ENCODE assay signal across 8 cellular contexts in the genomic region with DNA sequence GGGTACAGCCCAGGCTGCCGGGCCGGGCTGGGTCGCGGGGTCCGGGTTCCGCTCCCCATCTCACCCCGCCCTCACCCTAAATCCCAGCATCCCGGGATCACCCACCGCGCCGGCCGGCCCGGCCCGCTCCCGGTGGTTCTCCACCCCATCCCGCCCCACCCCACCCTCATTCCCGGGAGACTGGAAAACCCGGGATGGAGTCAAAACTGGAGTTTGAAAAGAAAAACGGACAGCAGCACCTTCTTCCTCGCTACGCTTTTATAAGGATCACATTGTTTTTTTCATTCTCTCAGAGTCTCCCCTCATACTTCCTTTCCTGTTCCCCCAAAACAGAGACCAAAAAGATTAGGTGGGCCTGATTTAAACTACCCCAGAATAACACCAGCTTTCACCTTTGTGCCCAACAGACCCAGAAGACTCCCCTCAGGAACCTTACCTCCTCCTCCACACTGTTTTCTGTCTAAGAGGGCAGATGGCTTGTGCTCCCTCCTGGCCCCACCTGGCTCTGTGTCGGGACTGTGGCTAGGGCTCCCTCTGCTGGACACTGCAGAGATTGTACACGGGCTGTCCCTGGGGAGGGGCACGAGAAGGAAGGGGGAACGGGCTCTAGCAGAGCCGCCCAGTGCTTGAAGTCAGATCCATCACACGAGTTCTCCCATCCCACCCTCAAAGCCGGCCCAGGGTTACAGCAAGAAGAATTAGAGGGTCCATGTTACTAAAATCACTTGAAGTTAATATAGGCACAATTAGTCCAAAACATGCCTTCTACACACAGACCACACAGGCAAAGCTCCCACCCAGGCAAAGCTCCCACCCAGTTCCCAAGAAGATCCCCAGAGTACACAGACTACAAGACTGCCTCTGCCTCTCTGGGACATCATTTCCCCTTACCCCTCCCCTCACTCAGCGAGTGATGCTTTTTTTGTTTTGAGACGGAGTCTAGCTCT. TPM values are rescaled to one million over a fixed set of nuclear protein-coding genes. Genes with fewer than 3 reads are reported as not detected.
DNase-seq lines count a peak whose midpoint lies in the region; ATAC-seq and TF ChIP-seq lines count a peak whose summit lies in the region.

No MANE protein-coding gene starts in this region.

- no peak overlapping the region for H3K14ac ChIP-seq in trophoblast cell (ENCODE audit: low read length)

- ATAC-seq in HG02588 (IDR thresholded peaks at IDR 0.05; ENCODE audit: unreplicated experiment) (peak; percentile 53), SK-N-SH treated with all-trans-retinoic acid at 6 μM for 48 hours (peak; percentile 80)
- peak; percentile 74 for ATAC-seq in activated naive CD8-positive, alpha-beta T cell treated with anti-CD3 and anti-CD28 coated beads, Interleukin-2, amount 10 ng/mL, durations not matched to agents 7 days and 5 days (ENCODE audit: low read depth)

- H3K36me3 ChIP-seq in cardiac muscle cell (no peaks in the 10 kb centered on the region), trophoblast cell (ENCODE audit: control insufficient read depth in 1 of 2, insufficient read depth in 2 of 2, low read length in 2 of 2) (no peaks in the 10 kb centered on the region), transverse colon (no peaks in the 10 kb centered on the region)

- peaks cover 8% of the 10 kb centered on the region for H3K79me1 ChIP-seq in trophoblast cell (ENCODE audit: low read length)

- H3K4me2 ChIP-seq in trophoblast cell (ENCODE audit: low read length): peak overlapping the region; percentile 81

- peaks cover 7% of the 10 kb centered on the region for H3K27me3 ChIP-seq in cardiac muscle cell
- H3K27me3 ChIP-seq in trophoblast cell (ENCODE audit: insufficient read depth, low read length): no peaks in the 10 kb centered on the region
- peaks cover 28% of the 10 kb centered on the region for H3K27me3 ChIP-seq in transverse colon

- no peak overlapping the region for H3K4ac ChIP-seq in trophoblast cell (ENCODE audit: low read depth, low read length)

- H2BK120ac ChIP-seq in trophoblast cell (ENCODE audit: insufficient read depth, low read length, poor library complexity): no peak overlapping the region

- no peak for TF ChIP-seq EP300 in transverse colon (IDR thresholded peaks at IDR 0.05; ENCODE audit: low read depth)

- peak; percentile 94 for TF ChIP-seq CTCF in GM12872 (IDR thresholded peaks at IDR 0.05; ENCODE audit: insufficient read depth, low read depth, low read length)
- peak; percentile 97 for TF ChIP-seq CTCF in cardiac muscle cell (IDR thresholded peaks at IDR 0.05; ENCODE audit: low read depth, low read length)
- peak; percentile 94 to 98 (median 96) for TF ChIP-seq CTCF in transverse colon (IDR thresholded peaks at IDR 0.05)

- peak overlapping the region; percentile 27 for H3K27ac Mint-ChIP-seq in activated naive CD8-positive, alpha-beta T cell treated with anti-CD3 and anti-CD28 coated beads, Interleukin-2, amount 10 ng/mL, durations not matched to agents 7 days and 5 days

- peaks cover 11% of the 10 kb centered on the region for H3K27me3 Mint-ChIP-seq in activated naive CD8-positive, alpha-beta T cell treated with anti-CD3 and anti-CD28 coated beads, Interleukin-2, amount 10 ng/mL, durations not matched to agents 7 days and 5 days

- H3K27ac ChIP-seq in cardiac muscle cell (peak overlapping the region; percentile 27), trophoblast cell (ENCODE audit: low read depth, low read length) (no peak overlapping the region), transverse colon (peak overlapping the region; percentile 84 to 88 (median 88))

- peak overlapping the region; percentile 57 for H4K91ac ChIP-seq in trophoblast cell (ENCODE audit: low read depth, low read length)

- DNase-seq in NCI-H1048 (lab: John Stamatoyannopoulos, UW) (peak; percentile 62), cardiac muscle cell (ENCODE audit: low read depth in 1 of 2, low spot score in 1 of 2) (peak; percentile 89 to 91), trophoblast cell (peak; percentile 86 to 94), transverse colon (peak; percentile 91)
- peak; percentile 87 for DNase-seq in activated naive CD8-positive, alpha-beta T cell treated with anti-CD3 and anti-CD28 coated beads, Interleukin-2, amount 10 ng/mL, durations not matched to agents 7 days and 5 days

- no CpG with 5 or more reads among the region's 30 CpGs for WGBS in trophoblast cell (ENCODE audit: extremely low coverage, insufficient coverage, insufficient read length)
- 0 to 6% methylated on average over 4 to 30 of the region's 30 CpGs for WGBS in transverse colon (ENCODE audit: low coverage in 1 of 2), 2 donors

- H3K23ac ChIP-seq in trophoblast cell (ENCODE audit: low read length): no peak overlapping the region

- no peaks in the 10 kb centered on the region for H3K79me2 ChIP-seq in trophoblast cell (ENCODE audit: control insufficient read depth, insufficient read depth, low read length, poor library complexity)

- H3K9me3 Mint-ChIP-seq in activated naive CD8-positive, alpha-beta T cell treated with anti-CD3 and anti-CD28 coated beads, Interleukin-2, amount 10 ng/mL, durations not matched to agents 7 days and 5 days: no peaks in the 10 kb centered on the region

- H4K8ac ChIP-seq in trophoblast cell (ENCODE audit: low read depth, low read length): no peak overlapping the region

- H2BK12ac ChIP-seq in trophoblast cell (ENCODE audit: low read length): no peak overlapping the region

- in situ Hi-C loops in transverse colon (cut with MboI; ENCODE audit: low pct_ligation_motif_present in 1 of 4, low pct_unique_long_range_greater_than_20kb in 1 of 4, low sequenced_read_pairs in 3 of 4): no loop called here

- H3K9me3 ChIP-seq in cardiac muscle cell (ENCODE audit: low read depth) (no peaks in the 10 kb centered on the region), trophoblast cell (ENCODE audit: insufficient read depth, low read depth, low read length) (no peaks in the 10 kb centered on the region), transverse colon (no peaks in the 10 kb centered on the region)

- H2AK5ac ChIP-seq in trophoblast cell (ENCODE audit: low read length): no peak overlapping the region

- peaks cover 35% of the 10 kb centered on the region for H3K4me1 Mint-ChIP-seq in activated naive CD8-positive, alpha-beta T cell treated with anti-CD3 and anti-CD28 coated beads, Interleukin-2, amount 10 ng/mL, durations not matched to agents 7 days and 5 days

- no peak overlapping the region for H3K9ac ChIP-seq in trophoblast cell (ENCODE audit: low read length)

- peaks cover 5% of the 10 kb centered on the region for H3K36me3 Mint-ChIP-seq in activated naive CD8-positive, alpha-beta T cell treated with anti-CD3 and anti-CD28 coated beads, Interleukin-2, amount 10 ng/mL, durations not matched to agents 7 days and 5 days

- peak overlapping the region; percentile 92 for H3K4me3 Mint-ChIP-seq in activated naive CD8-positive, alpha-beta T cell treated with anti-CD3 and anti-CD28 coated beads, Interleukin-2, amount 10 ng/mL, durations not matched to agents 7 days and 5 days

- intact Hi-C loops in transverse colon (cut with DNase I; ENCODE audit: low total_unique reads): no loop called here

- H3K4me1 ChIP-seq in cardiac muscle cell (ENCODE audit: low read depth): peaks cover 4% of the 10 kb centered on the region
- H3K4me1 ChIP-seq in trophoblast cell (ENCODE audit: control insufficient read depth in 1 of 2, insufficient read depth in 2 of 2, low read length in 2 of 2): peaks cover 6 to 8% of the 10 kb centered on the region in 2 experiments
- H3K4me1 ChIP-seq in transverse colon: peaks cover 19 to 40% (median 31%) of the 10 kb centered on the region in 4 donors

- no peak overlapping the region for H2BK5ac ChIP-seq in trophoblast cell (ENCODE audit: low read depth, low read length, poor library complexity)

- peak overlapping the region; percentile 46 for H3K4me3 ChIP-seq in cardiac muscle cell
- peak overlapping the region; percentile 64 for H3K4me3 ChIP-seq in trophoblast cell (ENCODE audit: low read depth, low read length)
- peak overlapping the region; percentile 26 to 84 (median 52) for H3K4me3 ChIP-seq in transverse colon

- H4K12ac ChIP-seq in trophoblast cell (ENCODE audit: low read depth, low read length): no peak overlapping the region

- TF ChIP-seq POLR2A in transverse colon (IDR thresholded peaks at IDR 0.05): peak; percentile 39

- POLR2A ChIA-PET in activated naive CD8-positive, alpha-beta T cell treated with anti-CD3 and anti-CD28 coated beads, Interleukin-2, amount 10 ng/mL, durations not matched to agents 7 days and 5 days (lab: Charles Lee): interaction anchor here (0.8 to 9.9 kb wide), 5 partner anchors 8 to 57 kb away, joined by 3 to 119 read pairs (median 4); partner anchors contain the start of gene ARHGAP9

- no peak overlapping the region for H3K18ac ChIP-seq in trophoblast cell (ENCODE audit: low read length)

- no peak overlapping the region for H2AFZ ChIP-seq in trophoblast cell (ENCODE audit: insufficient read depth, low read length, poor library complexity)

RNA-seq across cellular contexts. Expression of gene GLI1, which starts 3.0 kb away (rescaled TPM):
- total RNA-seq in activated naive CD8-positive, alpha-beta T cell treated with anti-CD3 and anti-CD28 coated beads, Interleukin-2, amount 10 ng/mL, durations not matched to agents 7 days and 5 days: under 1 TPM; 0.54 to 0.86 TPM
- total RNA-seq in cardiac muscle cell (0.67 and 7.3 TPM in 2 replicates), transverse colon (1 to 10 TPM in 1 of 4 donors, under 1 TPM in 2, not detected in 1; 0.41 to 1.2 (median 0.79) TPM)
- 0.79 TPM in 1 of 2 replicates, not detected in the other for polyA plus RNA-seq in cardiac muscle cell
- 1.4 and 2.3 TPM in 2 replicates for polyA plus RNA-seq in trophoblast cell (2013)

RNA-seq across cellular contexts. Expression of gene INHBE, which starts 7.5 kb away (rescaled TPM):
- not detected for total RNA-seq in activated naive CD8-positive, alpha-beta T cell treated with anti-CD3 and anti-CD28 coated beads, Interleukin-2, amount 10 ng/mL, durations not matched to agents 7 days and 5 days
- total RNA-seq in cardiac muscle cell (0.25 and 0.74 TPM in 2 replicates), transverse colon (not detected)
- polyA plus RNA-seq in cardiac muscle cell: 0.23 TPM in 1 of 2 replicates, not detected in the other
- polyA plus RNA-seq in trophoblast cell (2013): 0.26 and 0.46 TPM in 2 replicates

RNA-seq across cellular contexts. Expression of gene ARHGAP9, which starts 17.1 kb away (rescaled TPM):
- total RNA-seq in activated naive CD8-positive, alpha-beta T cell treated with anti-CD3 and anti-CD28 coated beads, Interleukin-2, amount 10 ng/mL, durations not matched to agents 7 days and 5 days: 100 to 1,000 TPM; 282 to 304 TPM
- total RNA-seq in cardiac muscle cell (0.07 and 2.3 TPM in 2 replicates), transverse colon (10 to 100 TPM in 3 of 4 donors, not detected in 1; 11.7 to 87.2 (median 27.3) TPM)
- 0.61 TPM in 1 of 2 replicates, not detected in the other for polyA plus RNA-seq in cardiac muscle cell
- 0.26 and 0.49 TPM in 2 replicates for polyA plus RNA-seq in trophoblast cell (2013)

RNA-seq across cellular contexts. Expression of gene MARS1, which starts 25.3 kb away (rescaled TPM):
- 100 to 1,000 TPM; 293 to 306 TPM for total RNA-seq in activated naive CD8-positive, alpha-beta T cell treated with anti-CD3 and anti-CD28 coated beads, Interleukin-2, amount 10 ng/mL, durations not matched to agents 7 days and 5 days
- total RNA-seq in cardiac muscle cell (76.7 and 333 TPM in 2 replicates), transverse colon (100 to 1,000 TPM in 2 of 4 donors, 10 to 100 TPM in 2; 39.0 to 184 (median 103) TPM)
- 153 and 190 TPM in 2 replicates for polyA plus RNA-seq in cardiac muscle cell
- 418 and 476 TPM in 2 replicates for polyA plus RNA-seq in trophoblast cell (2013)

RNA-seq across cellular contexts. Expression of gene INHBC, which starts 28.0 kb away (rescaled TPM):
- total RNA-seq in activated naive CD8-positive, alpha-beta T cell treated with anti-CD3 and anti-CD28 coated beads, Interleukin-2, amount 10 ng/mL, durations not matched to agents 7 days and 5 days: under 1 TPM in 1 of 2 experiments, not detected in 1; 0.14 TPM
- total RNA-seq in cardiac muscle cell (0.21 TPM in 1 of 2 replicates, not detected in the other), transverse colon (not detected)
- 0.11 TPM in 1 of 2 replicates, not detected in the other for polyA plus RNA-seq in cardiac muscle cell
- 0.01 and 0.03 TPM in 2 replicates for polyA plus RNA-seq in trophoblast cell (2013)
